22 cellular contexts compared by ENCODE assay signal in genomic region chr6:47509937-47510336, GRCh38.
"Had no signal": no experiment of that assay in that cellular context is flagged by ENCODE, and none has a peak within 500 bp of the region (broad histone marks: within the 10 kb centered on the region; RNA-seq: fewer than 3 reads in every experiment).

No MANE protein-coding gene starts in this region.

- FAIRE-seq: RCC 7860 had no signal

- H3K4me3 ChIP-seq: SJSA1, SK-N-MC had no signal

- H3K27me3 ChIP-seq: SJSA1 had no signal

- H3K4me1 ChIP-seq: SJSA1 had no signal

- H3K27ac ChIP-seq: SJSA1, SK-N-MC had no signal

- H3K9me3 ChIP-seq: SJSA1 had no signal

- DNase-seq: KBM-7, MV-4-11, NCI-H1048, NCI-H1105, NCI-H1417, NCI-H146, NCI-H1694 treated with DMSO at 0.1 percent for 48 hours, NCI-H1930, NCI-H2081, NCI-H2107, NCI-H2227 treated with DMSO at 0.1 percent for 48 hours, NCI-H446, NCI-H510A, NCI-H524 treated with DMSO at 0.1 percent for 48 hours, NCI-H69, NCI-H774, Right ventricle myocardium superior, RPMI8226, SIG-M5 had no signal
